19 cellular contexts compared by ENCODE assay signal in genomic region chr3:191350389-191351090, GRCh38. TPM values are rescaled to one million over a fixed set of nuclear protein-coding genes. Genes with fewer than 3 reads are reported as not detected.
DNase-seq lines count a peak whose midpoint lies in the region; ATAC-seq and TF ChIP-seq lines count a peak whose summit lies in the region.
"Had no signal": no experiment of that assay in that cellular context is flagged by ENCODE, and none has a peak within 500 bp of the region (broad histone marks: within the 10 kb centered on the region; RNA-seq: fewer than 3 reads in every experiment).

No MANE protein-coding gene starts in this region.

- TF ChIP-seq CTCF in osteoblast (IDR thresholded peaks at IDR 0.05; ENCODE audit: extremely low read depth, low read depth, low read length): no peak

- H3K4me2 ChIP-seq in osteoblast (ENCODE audit: insufficient read depth, low read length): peak overlapping the region; percentile 62

- H2AFZ ChIP-seq in ACC112 (ENCODE audit: low read length, unreplicated experiment) (no peak overlapping the region), osteoblast (ENCODE audit: low read length) (no peak overlapping the region)

- H3K27ac ChIP-seq in ACC112 (ENCODE audit: low read depth, low read length) (peak overlapping the region; percentile 35), osteoblast (ENCODE audit: low read depth, low read length) (peak overlapping the region; percentile 43)
- H3K27ac ChIP-seq: SK-N-MC had no signal

- ATAC-seq in effector memory CD8-positive, alpha-beta T cell (replicated peaks): no peak
- ATAC-seq: HCT116 had no signal

- no peaks in the 10 kb centered on the region for H3K36me3 ChIP-seq in ACC112 (ENCODE audit: insufficient read depth, low read length)
- no peaks in the 10 kb centered on the region for H3K36me3 ChIP-seq in osteoblast (ENCODE audit: insufficient read depth, low read length)
- H3K36me3 ChIP-seq: prostate gland had no signal

- H3K27me3 Mint-ChIP-seq in IgD-negative memory B cell: no peaks in the 10 kb centered on the region
- H3K27me3 Mint-ChIP-seq in effector memory CD8-positive, alpha-beta T cell: no peaks in the 10 kb centered on the region
- H3K27me3 Mint-ChIP-seq: activated CD4-positive, alpha-beta T cell treated with anti-CD3 and anti-CD28 coated beads, Interleukin-2, amount 10 ng/mL, durations not matched to agents 7 days and 5 days had no signal

- no peaks in the 10 kb centered on the region for H3K9me3 Mint-ChIP-seq in IgD-negative memory B cell
- H3K9me3 Mint-ChIP-seq in effector memory CD8-positive, alpha-beta T cell: no peaks in the 10 kb centered on the region
- H3K9me3 Mint-ChIP-seq: activated CD4-positive, alpha-beta T cell treated with anti-CD3 and anti-CD28 coated beads, Interleukin-2, amount 10 ng/mL, durations not matched to agents 7 days and 5 days had no signal

- H3K4me1 ChIP-seq in ACC112 (ENCODE audit: control insufficient read depth, insufficient read depth, low read length, unreplicated experiment) (peaks cover 32% of the 10 kb centered on the region), osteoblast (ENCODE audit: insufficient read depth, low read length) (peaks cover 12% of the 10 kb centered on the region)
- H3K4me1 ChIP-seq: prostate gland had no signal

- no peaks in the 10 kb centered on the region for H3K9me3 ChIP-seq in osteoblast (ENCODE audit: low read depth, low read length)
- H3K9me3 ChIP-seq: prostate gland had no signal

- peak overlapping the region in 2 of 3 donors; percentile 14 to 63 for H3K27ac Mint-ChIP-seq in IgD-negative memory B cell
- H3K27ac Mint-ChIP-seq in effector memory CD8-positive, alpha-beta T cell: no peak overlapping the region
- H3K27ac Mint-ChIP-seq: activated CD4-positive, alpha-beta T cell treated with anti-CD3 and anti-CD28 coated beads, Interleukin-2, amount 10 ng/mL, durations not matched to agents 7 days and 5 days had no signal

- no peaks in the 10 kb centered on the region for H4K20me1 ChIP-seq in osteoblast (ENCODE audit: insufficient read depth, low read length)

- H3K36me3 Mint-ChIP-seq in IgD-negative memory B cell: peaks cover 1% of the 10 kb centered on the region
- no peaks in the 10 kb centered on the region for H3K36me3 Mint-ChIP-seq in effector memory CD8-positive, alpha-beta T cell (ENCODE audit: insufficient read depth)

- H3K79me2 ChIP-seq in ACC112 (ENCODE audit: control insufficient read depth, insufficient read depth, low read length, unreplicated experiment): peaks cover 96% of the 10 kb centered on the region
- H3K79me2 ChIP-seq in osteoblast (ENCODE audit: insufficient read depth, low read length): peaks cover 99% of the 10 kb centered on the region

- peak overlapping the region in 3 of 4 donors; percentile 31 to 76 (median 73) for H3K4me3 Mint-ChIP-seq in IgD-negative memory B cell
- no peak overlapping the region for H3K4me3 Mint-ChIP-seq in effector memory CD8-positive, alpha-beta T cell
- H3K4me3 Mint-ChIP-seq: activated CD4-positive, alpha-beta T cell treated with anti-CD3 and anti-CD28 coated beads, Interleukin-2, amount 10 ng/mL, durations not matched to agents 7 days and 5 days had no signal

- DNase-seq in fibroblast of gingiva (ENCODE audit: low read depth) (peak; percentile 31), osteoblast (ENCODE audit: insufficient read length, low spot score, missing footprints) (no peak), activated T-cell treated with anti-CD3 and anti-CD28 coated beads for 4 hours (no peak), A172 (ENCODE audit: low spot score) (no peak)
- DNase-seq in effector memory CD8-positive, alpha-beta T cell: no peak
- DNase-seq in activated T-cell treated with anti-CD3 and anti-CD28 coated beads, Interleukin-2, amount 50 U/mL, for 1 hour: no peak
- DNase-seq: activated CD4-positive, alpha-beta T cell treated with anti-CD3 and anti-CD28 coated beads, Interleukin-2, amount 10 ng/mL, durations not matched to agents 7 days and 5 days; activated gamma-delta T cell treated with Interleukin-2 at 50 U/mL for 16 hours; AML-193; DMS79; foreskin melanocyte; NCI-H187; NCI-H774 had no signal

- H3K27me3 ChIP-seq in ACC112 (ENCODE audit: insufficient read depth, low read length) (no peaks in the 10 kb centered on the region), osteoblast (ENCODE audit: insufficient read depth, low read length) (no peaks in the 10 kb centered on the region)

- H3K4me3 ChIP-seq in ACC112 (ENCODE audit: low read depth, low read length) (peak overlapping the region; percentile 10; the same call in 1 of the 2 replicates), osteoblast (ENCODE audit: insufficient read depth, low read length) (peak overlapping the region; percentile 27)
- H3K4me3 ChIP-seq: prostate gland, SK-N-MC had no signal

- peaks cover 41 to 51% (median 51%) of the 10 kb centered on the region in 3 donors for H3K4me1 Mint-ChIP-seq in IgD-negative memory B cell
- no peaks in the 10 kb centered on the region for H3K4me1 Mint-ChIP-seq in effector memory CD8-positive, alpha-beta T cell (ENCODE audit: low read depth in 2 of 2)
- H3K4me1 Mint-ChIP-seq: activated CD4-positive, alpha-beta T cell treated with anti-CD3 and anti-CD28 coated beads, Interleukin-2, amount 10 ng/mL, durations not matched to agents 7 days and 5 days had no signal

RNA-seq across cellular contexts. Expression of gene UTS2B, which starts 20.2 kb away (rescaled TPM):
- polyA plus RNA-seq in IgD-negative memory B cell: 4.2 TPM
- 0.59 and 1.1 TPM in 2 replicates for total RNA-seq in osteoblast
- total RNA-seq in A172 (2014; rRNA removed; shearing (Covaris generic)): not detected in 2 replicates
- total RNA-seq: lower leg skin had no signal

RNA-seq across cellular contexts. Expression of gene CCDC50, which starts 21.3 kb away (rescaled TPM):
- 98.9 TPM for polyA plus RNA-seq in IgD-negative memory B cell
- 74.8 and 78.2 TPM in 2 replicates for total RNA-seq in osteoblast
- total RNA-seq in A172 (2014; rRNA removed; shearing (Covaris generic)): 94.5 and 110 TPM in 2 replicates

Comparison
In these comparisons a context has a peak if more than half of its experiments do, and no peak if none do; other contexts are left out.
1. H3K27ac Mint-ChIP-seq: peak in IgD-negative memory B cell (2 of 3); none in effector memory CD8-positive, alpha-beta T cell (0 of 2).
2. H3K4me3 Mint-ChIP-seq: peak in IgD-negative memory B cell (3 of 4); none in effector memory CD8-positive, alpha-beta T cell (0 of 2).